ENCODE assay signal across 1 cellular context in the genomic region with DNA sequence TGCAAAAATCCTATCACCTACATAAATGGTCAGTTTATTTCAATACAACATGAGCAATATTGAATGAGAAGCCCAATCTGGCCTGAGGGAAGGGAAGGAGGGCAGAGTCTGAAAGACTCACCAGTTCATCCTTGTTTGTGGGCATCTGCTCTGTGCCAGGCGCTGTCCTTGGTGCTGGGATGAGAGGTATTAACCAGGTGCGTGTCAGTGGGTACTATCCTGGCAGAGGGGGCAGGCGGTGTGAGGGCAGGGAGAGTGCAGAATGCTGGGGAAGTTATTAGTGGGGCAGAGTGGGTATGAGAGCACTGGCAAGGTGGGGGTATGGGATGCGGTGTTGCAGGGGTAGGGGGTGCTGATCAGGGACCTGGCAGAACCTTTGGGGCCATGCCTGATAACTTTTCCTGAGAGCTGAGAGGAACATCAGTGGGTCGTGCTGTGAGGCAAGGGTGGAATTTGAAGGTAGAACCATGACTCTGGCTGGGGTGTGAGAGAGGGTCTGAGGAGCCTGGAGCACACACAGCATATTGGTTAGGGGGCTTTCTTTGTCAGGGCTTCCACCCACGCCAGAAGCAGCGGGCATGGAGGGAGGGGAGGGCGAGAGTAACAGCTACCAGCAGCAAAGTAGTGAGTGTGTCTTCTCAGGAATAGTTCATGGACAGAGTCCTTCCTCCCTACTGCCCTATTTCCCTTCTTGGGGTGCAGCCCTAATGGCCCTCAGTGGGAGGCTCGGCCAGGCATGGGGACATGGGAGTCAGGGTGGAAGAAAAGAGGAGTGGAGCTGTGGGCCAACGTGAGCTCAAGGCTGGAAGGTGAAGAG.
TF ChIP-seq lines count a peak whose summit lies in the region.

No MANE protein-coding gene starts in this region.

TF ChIP-seq in endothelial cell of umbilical vein, 7 proteins besides CTCF, POLR2A, EP300 and RAD21:
- TF ChIP-seq EZH2 (IDR thresholded peaks at IDR 0.05; ENCODE audit: borderline replicate concordance, low read depth, low read length, severe bottlenecking) (no peak), GATA2 (IDR thresholded peaks at IDR 0.05; ENCODE audit: insufficient read depth, insufficient read length, low read depth, low read length) (no peak), FOS (IDR thresholded peaks at IDR 0.05; ENCODE audit: borderline replicate concordance, insufficient read depth, low read length) (no peak), POLR2AphosphoS5 (IDR thresholded peaks at IDR 0.05; ENCODE audit: insufficient read depth, low read depth, low read length) (no peak), JUN (IDR thresholded peaks at IDR 0.05; ENCODE audit: borderline replicate concordance, insufficient read depth, insufficient read length, low read depth) (no peak), MYC (IDR thresholded peaks at IDR 0.05; ENCODE audit: low read depth, low read length) (no peak)
- TF ChIP-seq, protein P1, sequence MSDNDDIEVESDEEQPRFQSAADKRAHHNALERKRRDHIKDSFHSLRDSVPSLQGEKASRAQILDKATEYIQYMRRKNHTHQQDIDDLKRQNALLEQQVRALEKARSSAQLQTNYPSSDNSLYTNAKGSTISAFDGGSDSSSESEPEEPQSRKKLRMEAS (IDR thresholded peaks at IDR 0.05; ENCODE audit: insufficient read depth, insufficient read length), result no peak
TF ChIP-seq in endothelial cell of umbilical vein: peak in this region for 0.
